ENCODE assay signal across 22 cellular contexts in genomic region chr11:119424276-119424675, GRCh38. TPM values are rescaled to one million over a fixed set of nuclear protein-coding genes. Genes with fewer than 3 reads are reported as not detected.
"Had no signal": no experiment of that assay in that cellular context is flagged by ENCODE, and none has a peak within 500 bp of the region (broad histone marks: within the 10 kb centered on the region; RNA-seq: fewer than 3 reads in every experiment).

No MANE protein-coding gene starts in this region.

- H3K27ac Mint-ChIP-seq: activated naive CD8-positive, alpha-beta T cell treated with anti-CD3 and anti-CD28 coated beads for 36 hours; activated T-cell treated with anti-CD3 and anti-CD28 coated beads, Interleukin-2, amount 50 U/mL, for 24 hours; activated T-helper 2 cell treated with anti-CD3 and anti-CD28 coated beads, Interferon-gamma antibody, Interleukin-2, Interleukin-4, amounts not matched to agents 10 μg/mL and 5 μg/mL and 100 μg/mL, durations not matched to agents 14 hours and 24 hours and 36 hours; dendritic cell treated with granulocyte-macrophage colony-stimulating factor and Interleukin-4, amounts not matched to agents 40 ng/mL and 50 ng/mL, for 4 days; naive thymus-derived CD4-positive, alpha-beta T cell; stimulated activated memory B cell treated with anti-CD40 and anti-IgM and Interleukin-4, amounts not matched to agents 10 μg/mL and 1 μg/mL and 100 μg/mL, for 72 hours had no signal

- H3K4me3 Mint-ChIP-seq: activated naive CD8-positive, alpha-beta T cell treated with anti-CD3 and anti-CD28 coated beads for 36 hours; activated T-cell treated with anti-CD3 and anti-CD28 coated beads, Interleukin-2, amount 50 U/mL, for 24 hours; dendritic cell treated with granulocyte-macrophage colony-stimulating factor and Interleukin-4, amounts not matched to agents 40 ng/mL and 50 ng/mL, for 4 days; stimulated activated memory B cell treated with anti-CD40 and anti-IgM and Interleukin-4, amounts not matched to agents 10 μg/mL and 1 μg/mL and 100 μg/mL, for 72 hours had no signal

- H3K36me3 Mint-ChIP-seq: activated naive CD8-positive, alpha-beta T cell treated with anti-CD3 and anti-CD28 coated beads for 36 hours; stimulated activated memory B cell treated with anti-CD40 and anti-IgM and Interleukin-4, amounts not matched to agents 10 μg/mL and 1 μg/mL and 100 μg/mL, for 72 hours had no signal

- DNase-seq: activated CD4-positive, alpha-beta T cell treated with anti-CD3 and anti-CD28 coated beads, Interleukin-2, amount 50 U/mL, for 1 hour; activated CD4-positive, CD25-positive, alpha-beta regulatory T cell treated with anti-CD3 and anti-CD28 coated beads, Interleukin-2, amount 50 U/mL, for 72 hours; activated CD8-positive, alpha-beta memory T cell treated with anti-CD3 and anti-CD28 coated beads, Interleukin-2, amount 50 U/mL, for 4 hours; activated naive CD4-positive, alpha-beta T cell; activated naive CD8-positive, alpha-beta T cell treated with anti-CD3 and anti-CD28 coated beads for 36 hours; activated T-cell treated with anti-CD3 and anti-CD28 coated beads, Interleukin-2, amount 50 U/mL, for 24 hours; effector CD8-positive, alpha-beta T cell; foreskin keratinocyte; kidney; lower lobe of right lung; naive thymus-derived CD4-positive, alpha-beta T cell; small intestine; stimulated activated CD4-positive, alpha-beta T cell treated with anti-CD3 and anti-CD28 coated beads, Interleukin-15, amount 100 ng/mL, for 24 hours; SW 1271 had no signal

- H3K4me3 ChIP-seq: cardiac muscle cell, lower lobe of right lung, thoracic aorta had no signal

- H3K9me3 ChIP-seq: lower lobe of right lung, thoracic aorta had no signal

- H3K27ac ChIP-seq: cardiac muscle cell, foreskin keratinocyte, lower lobe of right lung, SK-N-MC, thoracic aorta, VCaP had no signal

- H3K36me3 ChIP-seq: cardiac muscle cell, lower lobe of right lung, thoracic aorta had no signal

- H3K9me3 Mint-ChIP-seq: activated naive CD8-positive, alpha-beta T cell treated with anti-CD3 and anti-CD28 coated beads for 36 hours; activated T-cell treated with anti-CD3 and anti-CD28 coated beads, Interleukin-2, amount 50 U/mL, for 24 hours; activated T-helper 2 cell treated with anti-CD3 and anti-CD28 coated beads, Interferon-gamma antibody, Interleukin-2, Interleukin-4, amounts not matched to agents 10 μg/mL and 5 μg/mL and 100 μg/mL, durations not matched to agents 14 hours and 24 hours and 36 hours; dendritic cell treated with granulocyte-macrophage colony-stimulating factor and Interleukin-4, amounts not matched to agents 40 ng/mL and 50 ng/mL, for 4 days; stimulated activated memory B cell treated with anti-CD40 and anti-IgM and Interleukin-4, amounts not matched to agents 10 μg/mL and 1 μg/mL and 100 μg/mL, for 72 hours had no signal

- FAIRE-seq: kidney, small intestine had no signal

- ATAC-seq: foreskin keratinocyte; lower lobe of right lung; naive thymus-derived CD4-positive, alpha-beta T cell; sciatic nerve; stimulated activated memory B cell treated with anti-CD40 and anti-IgM and Interleukin-4, amounts not matched to agents 10 μg/mL and 1 μg/mL and 100 μg/mL, for 72 hours had no signal

RNA-seq across cellular contexts. Expression of gene THY1, which starts 1.3 kb away (rescaled TPM):
- polyA plus RNA-seq: naive thymus-derived CD4-positive, alpha-beta T cell had no signal
